13 cellular contexts compared by ENCODE assay signal in the genomic region with DNA sequence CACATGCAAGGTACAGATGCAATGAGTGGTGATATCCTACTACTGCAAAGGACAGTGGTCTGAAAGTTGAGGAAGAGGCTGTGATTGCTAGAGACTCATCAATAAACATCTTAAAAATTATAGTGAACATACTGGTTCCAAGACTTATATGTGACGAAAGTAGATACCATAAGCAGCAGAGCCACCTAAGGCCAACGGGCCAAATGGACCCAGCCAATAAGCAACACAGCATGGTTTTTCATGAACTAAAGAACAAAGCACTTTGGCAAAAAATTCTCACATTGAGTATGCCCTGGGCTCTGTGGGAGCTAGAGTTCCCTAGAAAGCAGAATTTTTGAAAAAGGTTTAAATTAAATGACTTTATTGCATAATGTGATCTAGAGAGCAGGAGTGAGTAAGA.
A peak's percentile ranks its signal among the peaks of the same experiment; 100 is the strongest.
DNase-seq lines count a peak whose midpoint lies in the region; ATAC-seq and TF ChIP-seq lines count a peak whose summit lies in the region.
"Had no signal": no experiment of that assay in that cellular context is flagged by ENCODE, and none has a peak within 500 bp of the region (broad histone marks: within the 10 kb centered on the region; RNA-seq: fewer than 3 reads in every experiment).

No MANE protein-coding gene starts in this region.

- H3K27ac Mint-ChIP-seq in progenitor cell of endocrine pancreas = no peak overlapping the region
- H3K27ac Mint-ChIP-seq: activated CD4-positive, alpha-beta memory T cell treated with anti-CD3 and anti-CD28 coated beads for 36 hours; activated T-helper 2 cell treated with anti-CD3 and anti-CD28 coated beads, Interferon-gamma antibody, Interleukin-2, Interleukin-4, amounts not matched to agents 10 μg/mL and 5 μg/mL and 100 μg/mL, durations not matched to agents 14 hours and 24 hours and 36 hours; T-helper 1 cell treated with Interleukin-12 subunit alpha and Interleukin-12 subunit beta and Interleukin-4 antibody, amounts not matched to agents 30 μg/mL and 1 μg/mL, for 36 hours had no signal

- H3K4me1 Mint-ChIP-seq in progenitor cell of endocrine pancreas (ENCODE audit: low read depth) = no peaks in the 10 kb centered on the region

- H3K27me3 Mint-ChIP-seq in progenitor cell of endocrine pancreas = no peaks in the 10 kb centered on the region
- H3K27me3 Mint-ChIP-seq: activated CD4-positive, alpha-beta memory T cell treated with anti-CD3 and anti-CD28 coated beads for 36 hours had no signal

- H3K9me3 Mint-ChIP-seq in progenitor cell of endocrine pancreas (ENCODE audit: low read depth) = peaks cover 3% of the 10 kb centered on the region

- ATAC-seq in HG03280 (IDR thresholded peaks at IDR 0.05; ENCODE audit: unreplicated experiment) = no peak

- no peaks in the 10 kb centered on the region for H3K36me3 Mint-ChIP-seq in progenitor cell of endocrine pancreas (ENCODE audit: insufficient read depth)
- H3K36me3 Mint-ChIP-seq: activated CD4-positive, alpha-beta memory T cell treated with anti-CD3 and anti-CD28 coated beads for 36 hours had no signal

- no peak for TF ChIP-seq CTCF in progenitor cell of endocrine pancreas (IDR thresholded peaks at IDR 0.05; ENCODE audit: unreplicated experiment)

- no peak overlapping the region for H3K4me3 Mint-ChIP-seq in progenitor cell of endocrine pancreas (ENCODE audit: low read depth)
- H3K4me3 Mint-ChIP-seq: activated CD4-positive, alpha-beta memory T cell treated with anti-CD3 and anti-CD28 coated beads for 36 hours; T-helper 1 cell treated with Interleukin-12 subunit alpha and Interleukin-12 subunit beta and Interleukin-4 antibody, amounts not matched to agents 30 μg/mL and 1 μg/mL, for 36 hours had no signal

- DNase-seq in NCI-H82 (lab: John Stamatoyannopoulos, UW) = peak; percentile 52
- DNase-seq in NCI-H82 treated with DMSO at 0.1 percent for 48 hours (lab: John Stamatoyannopoulos, UW; ENCODE audit: unreplicated experiment) = no peak
- peak; percentile 12 for DNase-seq in NCI-H524 treated with DMSO at 0.1 percent for 48 hours (lab: John Stamatoyannopoulos, UW)
- DNase-seq in dedifferentiated amniotic fluid mesenchymal stem cell (ENCODE audit: extremely low spot score) = peak; percentile 32
- DNase-seq in pons (ENCODE audit: low spot score) = peak; percentile 28
- DNase-seq in GM19240 (ENCODE audit: insufficient read length, low spot score) = no peak
- DNase-seq in progenitor cell of endocrine pancreas (ENCODE audit: low spot score, unreplicated experiment) = no peak
- DNase-seq: activated CD4-positive, alpha-beta memory T cell treated with anti-CD3 and anti-CD28 coated beads for 36 hours; NCI-H2029 treated with DMSO at 0.1 percent for 48 hours; stimulated activated CD4-positive, alpha-beta T cell treated with anti-CD3 and anti-CD28 coated beads, Interleukin-2, amount 100 ng/mL, for 24 hours had no signal

Comparison
In these comparisons a context has a peak if more than half of its experiments do, and no peak if none do; other contexts are left out.
1. DNase-seq: peak in NCI-H82 (single experiment), NCI-H524 treated with DMSO at 0.1 percent for 48 hours (single experiment), dedifferentiated amniotic fluid mesenchymal stem cell (single experiment) and pons (single experiment); none in NCI-H82 treated with DMSO at 0.1 percent for 48 hours (single experiment), GM19240 (single experiment) and progenitor cell of endocrine pancreas (single experiment).